Comparison of ENCODE assay signal across 9 cellular contexts in the genomic region with DNA sequence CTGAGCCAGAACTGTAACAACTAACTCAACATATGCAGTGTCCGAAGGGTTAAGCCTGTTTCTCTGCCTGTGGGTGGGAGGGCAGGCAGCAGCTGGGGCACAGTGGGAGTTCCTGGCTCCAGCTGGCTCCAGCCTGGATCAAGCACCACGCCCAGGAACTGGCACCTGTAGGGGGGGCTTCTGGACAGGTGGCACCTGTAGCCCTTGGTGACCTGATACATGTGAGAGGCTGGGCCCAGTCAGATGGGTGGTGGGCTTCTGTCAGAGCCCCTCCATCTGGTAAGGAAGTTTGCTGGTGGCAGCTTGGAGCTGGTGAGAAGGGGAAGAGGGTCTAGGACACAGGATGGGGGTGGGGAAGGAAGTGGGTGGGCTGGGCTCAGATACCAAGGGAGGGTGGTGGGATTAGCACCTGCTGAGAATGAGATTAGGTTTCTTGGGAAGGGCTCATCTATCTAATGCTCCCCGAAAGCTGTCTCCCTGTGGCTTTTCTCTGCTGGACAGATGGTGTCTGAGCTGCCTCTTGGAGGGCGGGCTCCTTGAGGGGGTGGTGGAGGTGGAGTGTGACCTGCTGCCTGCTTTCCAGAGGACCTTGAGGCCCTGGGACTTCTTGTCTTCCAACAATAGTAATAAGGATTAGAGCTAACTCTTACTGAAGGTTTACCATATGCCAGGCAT. TPM values are rescaled to one million over a fixed set of nuclear protein-coding genes. Genes with fewer than 3 reads are reported as not detected.
DNase-seq lines count a peak whose midpoint lies in the region; ATAC-seq and TF ChIP-seq lines count a peak whose summit lies in the region.
"Had no signal": no experiment of that assay in that cellular context is flagged by ENCODE, and none has a peak within 500 bp of the region (broad histone marks: within the 10 kb centered on the region; RNA-seq: fewer than 3 reads in every experiment).

No MANE protein-coding gene starts in this region.

- H3K36me3 Mint-ChIP-seq in activated naive CD8-positive, alpha-beta T cell treated with anti-CD3 and anti-CD28 coated beads, Interleukin-2, amount 50 U/mL, for 24 hours (ENCODE audit: low read depth): peaks cover 68% of the 10 kb centered on the region
- H3K36me3 Mint-ChIP-seq in nephron (ENCODE audit: low read depth): peaks cover 23% of the 10 kb centered on the region

- no peak for ATAC-seq in activated naive CD8-positive, alpha-beta T cell treated with anti-CD3 and anti-CD28 coated beads, Interleukin-2, amount 50 U/mL, for 24 hours
- ATAC-seq in GM18498 (IDR thresholded peaks at IDR 0.05; ENCODE audit: unreplicated experiment) (no peak), HG02588 (IDR thresholded peaks at IDR 0.05; ENCODE audit: unreplicated experiment) (no peak)

- no peak overlapping the region for H3K4me3 Mint-ChIP-seq in activated naive CD8-positive, alpha-beta T cell treated with anti-CD3 and anti-CD28 coated beads, Interleukin-2, amount 50 U/mL, for 24 hours
- H3K4me3 Mint-ChIP-seq in nephron: no peak overlapping the region

- DNase-seq in DMS 273 treated with DMSO at 0.1 percent for 48 hours (lab: John Stamatoyannopoulos, UW) (peak; percentile 92), NCI-H128 (lab: John Stamatoyannopoulos, UW; ENCODE audit: unreplicated experiment) (peak; percentile 12), foreskin fibroblast (no peak), ureter (ENCODE audit: low spot score) (no peak)
- DNase-seq in activated naive CD8-positive, alpha-beta T cell treated with anti-CD3 and anti-CD28 coated beads, Interleukin-2, amount 50 U/mL, for 24 hours: no peak
- DNase-seq: hypothalamus had no signal

- no peak overlapping the region for H3K4me3 ChIP-seq in foreskin fibroblast (ENCODE audit: low read depth in 1 of 2, low read length in 2 of 2)

- H3K4me1 Mint-ChIP-seq in activated naive CD8-positive, alpha-beta T cell treated with anti-CD3 and anti-CD28 coated beads, Interleukin-2, amount 50 U/mL, for 24 hours: peaks cover 84% of the 10 kb centered on the region
- H3K4me1 Mint-ChIP-seq in nephron: peaks cover 53% of the 10 kb centered on the region

- TF ChIP-seq CTCF in nephron (IDR thresholded peaks at IDR 0.05; ENCODE audit: unreplicated experiment in 3 of 3) (no peak), foreskin fibroblast (IDR thresholded peaks at IDR 0.05; ENCODE audit: low read depth, low read length) (no peak)

- H3K27me3 Mint-ChIP-seq in activated naive CD8-positive, alpha-beta T cell treated with anti-CD3 and anti-CD28 coated beads, Interleukin-2, amount 50 U/mL, for 24 hours: no peaks in the 10 kb centered on the region
- H3K27me3 Mint-ChIP-seq in nephron (ENCODE audit: low read depth): no peaks in the 10 kb centered on the region

- peak overlapping the region; percentile 57 for H3K27ac Mint-ChIP-seq in activated naive CD8-positive, alpha-beta T cell treated with anti-CD3 and anti-CD28 coated beads, Interleukin-2, amount 50 U/mL, for 24 hours
- peak overlapping the region; percentile 9 to 56 (median 18) for H3K27ac Mint-ChIP-seq in nephron

- H3K9me3 Mint-ChIP-seq in activated naive CD8-positive, alpha-beta T cell treated with anti-CD3 and anti-CD28 coated beads, Interleukin-2, amount 50 U/mL, for 24 hours: no peaks in the 10 kb centered on the region
- H3K9me3 Mint-ChIP-seq in nephron: no peaks in the 10 kb centered on the region

RNA-seq across cellular contexts. Expression of a gene that starts 28.5 kb away (rescaled TPM):
- total RNA-seq in ureter: 91.4 TPM

RNA-seq across cellular contexts. Expression of a gene that starts 45.0 kb away (rescaled TPM):
- total RNA-seq in ureter: 0.81 TPM

RNA-seq across cellular contexts. Expression of a gene that starts 56.4 kb away (rescaled TPM):
- 4.0 TPM for total RNA-seq in ureter

Comparison
In these comparisons a context has a peak if more than half of its experiments do, and no peak if none do; other contexts are left out.
1. DNase-seq: peak in DMS 273 treated with DMSO at 0.1 percent for 48 hours (single experiment) and NCI-H128 (single experiment); none in activated naive CD8-positive, alpha-beta T cell treated with anti-CD3 and anti-CD28 coated beads, Interleukin-2, amount 50 U/mL, for 24 hours (single experiment), foreskin fibroblast (0 of 2) and ureter (single experiment).